2 cellular contexts compared by ENCODE assay signal in genomic region chr14:102087762-102088011, GRCh38.
TF ChIP-seq lines count a peak whose summit lies in the region.

No MANE protein-coding gene starts in this region.

TF ChIP-seq in SK-N-SH, 30 proteins besides CTCF, POLR2A, EP300 and RAD21 (continued from another document):
- no peak for TF ChIP-seq REST (IDR thresholded peaks at IDR 0.05; ENCODE audit: low read depth, low read length)
- TF ChIP-seq MAX (IDR thresholded peaks at IDR 0.05; ENCODE audit: low read depth): 0 out of 2 replicates have a peak, but pooled peaks have one; percentile 5

TF ChIP-seq in SK-N-SH treated with all-trans-retinoic acid at 6 μM for 48 hours, 23 proteins besides CTCF, POLR2A, EP300 and RAD21 (continued from another document):
- TF ChIP-seq PATZ1 (CRISPR knock-in tag; IDR thresholded peaks at IDR 0.05; ENCODE audit: borderline replicate concordance) (no peak), OSR1 (CRISPR knock-in tag; IDR thresholded peaks at IDR 0.05) (no peak), ARNTL (CRISPR knock-in tag; IDR thresholded peaks at IDR 0.05; ENCODE audit: borderline replicate concordance, low read depth) (no peak), CREB5 (CRISPR knock-in tag; IDR thresholded peaks at IDR 0.05; ENCODE audit: low read depth) (no peak), ISL1 (CRISPR knock-in tag; IDR thresholded peaks at IDR 0.05) (no peak), POU6F1 (CRISPR knock-in tag; IDR thresholded peaks at IDR 0.05; ENCODE audit: borderline replicate concordance, low read depth) (no peak), ZNF565 (CRISPR knock-in tag; conservative IDR thresholded peaks at IDR 0.05; ENCODE audit: low read depth) (no peak), TOX (CRISPR knock-in tag; IDR thresholded peaks at IDR 0.05; ENCODE audit: borderline replicate concordance) (no peak), CSRNP3 (CRISPR knock-in tag; IDR thresholded peaks at IDR 0.05) (no peak), ZNF70 (CRISPR knock-in tag; IDR thresholded peaks at IDR 0.05) (no peak), ESRRG (CRISPR knock-in tag; IDR thresholded peaks at IDR 0.05) (no peak)
